ENCODE assay signal across 10 cellular contexts in the genomic region with DNA sequence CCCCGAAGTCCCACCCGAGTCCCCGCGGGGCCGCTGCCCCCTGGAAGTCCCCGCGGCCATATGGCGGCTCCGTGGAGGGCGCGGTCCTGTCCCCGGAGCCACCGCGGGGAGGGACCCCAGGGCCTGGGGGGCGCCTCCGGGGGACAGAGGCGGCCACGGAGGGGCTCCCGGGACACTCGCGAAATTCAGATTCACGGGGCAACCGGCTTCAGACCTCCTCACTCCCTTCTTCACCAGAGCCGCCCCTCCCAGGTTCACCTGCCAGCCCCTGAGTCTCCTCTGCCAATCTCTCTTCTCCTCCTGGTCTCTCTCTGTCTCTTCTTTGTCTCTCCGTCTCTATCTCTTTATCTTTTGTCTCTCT. TPM values are rescaled to one million over a fixed set of nuclear protein-coding genes. Genes with fewer than 3 reads are reported as not detected.
DNase-seq lines count a peak whose midpoint lies in the region; ATAC-seq and TF ChIP-seq lines count a peak whose summit lies in the region.
"Had no signal": no experiment of that assay in that cellular context is flagged by ENCODE, and none has a peak within 500 bp of the region (broad histone marks: within the 10 kb centered on the region; RNA-seq: fewer than 3 reads in every experiment).

No MANE protein-coding gene starts in this region.

- peaks cover 6% of the 10 kb centered on the region for H3K36me3 Mint-ChIP-seq in activated B cell treated with CpG ODN at 0.5 μM for 24 hours (ENCODE audit: low read depth)

- no peak for TF ChIP-seq POLR2A in esophagus muscularis mucosa (IDR thresholded peaks at IDR 0.05; ENCODE audit: low read depth)

- H3K4me3 ChIP-seq in esophagus muscularis mucosa (peak overlapping the region in 3 of 4 donors; percentile 63 to 70 (median 65)), psoas muscle (no peak overlapping the region), mesendoderm (ENCODE audit: low read length) (no peak overlapping the region)
- H3K4me3 ChIP-seq: MG63 had no signal

- H3K27me3 ChIP-seq in esophagus muscularis mucosa (no peaks in the 10 kb centered on the region), psoas muscle (ENCODE audit: insufficient read depth in 3 of 3, low read length in 2 of 3) (no peaks in the 10 kb centered on the region), mesendoderm (ENCODE audit: insufficient read depth, low read length, poor library complexity) (peaks cover 2% of the 10 kb centered on the region)
- H3K27me3 ChIP-seq: MG63 had no signal

- ATAC-seq in activated B cell treated with CpG ODN at 0.5 μM for 24 hours (ENCODE audit: low read depth) (no peak), psoas muscle (no peak), GM18867 (IDR thresholded peaks at IDR 0.05; ENCODE audit: unreplicated experiment) (no peak), HG03442 (IDR thresholded peaks at IDR 0.05; ENCODE audit: unreplicated experiment) (no peak)

- CTCF ChIA-PET in activated B cell treated with CpG ODN at 0.5 μM for 24 hours (lab: Charles Lee), result no interaction called here

- H2BK5ac ChIP-seq in mesendoderm (ENCODE audit: low read length), result no peak overlapping the region

- H2AK5ac ChIP-seq in mesendoderm (ENCODE audit: low read length), result no peak overlapping the region

- TF ChIP-seq CTCF in activated B cell treated with CpG ODN at 0.5 μM for 24 hours (IDR thresholded peaks at IDR 0.05), result no peak
- TF ChIP-seq CTCF in esophagus muscularis mucosa (IDR thresholded peaks at IDR 0.05), result no peak
- TF ChIP-seq CTCF in psoas muscle (IDR thresholded peaks at IDR 0.05), result no peak

- H4K5ac ChIP-seq in mesendoderm (ENCODE audit: low read length), result no peak overlapping the region

- no peak overlapping the region for H3K4ac ChIP-seq in mesendoderm (ENCODE audit: low read depth, low read length)

- H3K9ac ChIP-seq in ES-I3 (ENCODE audit: low read depth, low read length) (peak overlapping the region; percentile 38; the same call in 1 of the 2 replicates), mesendoderm (ENCODE audit: low read length) (no peak overlapping the region)

- H3K27ac ChIP-seq in esophagus muscularis mucosa (replicated peaks in 1 of 4) (peak overlapping the region; percentile 75 to 89 (median 81)), psoas muscle (peak overlapping the region; percentile 41), mesendoderm (ENCODE audit: low read depth, low read length) (no peak overlapping the region)

- H3K56ac ChIP-seq in mesendoderm (ENCODE audit: low read length), result no peak overlapping the region

- H4K8ac ChIP-seq in mesendoderm (ENCODE audit: low read depth, low read length), result no peak overlapping the region

- no peaks in the 10 kb centered on the region for H3K27me3 Mint-ChIP-seq in activated B cell treated with CpG ODN at 0.5 μM for 24 hours

- WGBS in esophagus muscularis mucosa, result 54% methylated on average over 22 of the region's 25 CpGs
- 21 to 45% (median 31%) methylated on average over 22 to 25 of the region's 25 CpGs for WGBS in psoas muscle, 3 donors
- WGBS in mesendoderm (ENCODE audit: extremely low coverage, insufficient coverage, low lambda C conversion rate), result no CpG with 5 or more reads among the region's 25 CpGs

- peak overlapping the region; percentile 66 for H3K4me3 Mint-ChIP-seq in activated B cell treated with CpG ODN at 0.5 μM for 24 hours

- H2BK120ac ChIP-seq in mesendoderm (ENCODE audit: low read depth, low read length), result no peak overlapping the region

- peak overlapping the region; percentile 78 for H3K27ac Mint-ChIP-seq in activated B cell treated with CpG ODN at 0.5 μM for 24 hours

- POLR2A ChIA-PET in activated B cell treated with CpG ODN at 0.5 μM for 24 hours (lab: Charles Lee), result no interaction called here

- H3K4me2 ChIP-seq in mesendoderm (ENCODE audit: low read length), result no peak overlapping the region

- no peaks in the 10 kb centered on the region for H3K9me3 ChIP-seq in ES-I3 (ENCODE audit: control insufficient read depth, insufficient read depth, low read length)
- H3K9me3 ChIP-seq in esophagus muscularis mucosa, result no peaks in the 10 kb centered on the region
- H3K9me3 ChIP-seq in psoas muscle, result no peaks in the 10 kb centered on the region
- H3K9me3 ChIP-seq: MG63 had no signal

- H3K36me3 ChIP-seq in ES-I3 (ENCODE audit: insufficient read depth, low read length) (no peaks in the 10 kb centered on the region), esophagus muscularis mucosa (no peaks in the 10 kb centered on the region), psoas muscle (ENCODE audit: insufficient read depth in 1 of 2, low read depth in 1 of 2) (no peaks in the 10 kb centered on the region), mesendoderm (ENCODE audit: control insufficient read depth, insufficient read depth, low read length) (no peaks in the 10 kb centered on the region)
- H3K36me3 ChIP-seq: MG63 had no signal

- no peaks in the 10 kb centered on the region for H3K79me1 ChIP-seq in mesendoderm (ENCODE audit: low read length)

- peaks cover 18% of the 10 kb centered on the region for H3K4me1 Mint-ChIP-seq in activated B cell treated with CpG ODN at 0.5 μM for 24 hours

- TF ChIP-seq EP300 in esophagus muscularis mucosa (IDR thresholded peaks at IDR 0.05), result no peak

- H3K18ac ChIP-seq in mesendoderm (ENCODE audit: low read length), result no peak overlapping the region

- H3K4me1 ChIP-seq in ES-I3 (ENCODE audit: insufficient read depth, low read length) (no peaks in the 10 kb centered on the region), esophagus muscularis mucosa (peaks cover 17 to 32% (median 28%) of the 10 kb centered on the region in 4 donors), psoas muscle (peaks cover 10% of the 10 kb centered on the region), mesendoderm (ENCODE audit: control insufficient read depth, low read depth, low read length) (peaks cover 5% of the 10 kb centered on the region)

- no peak overlapping the region for H2BK15ac ChIP-seq in mesendoderm (replicated peaks; ENCODE audit: low read depth)

- DNase-seq in activated B cell treated with CpG ODN at 0.5 μM for 24 hours (no peak), esophagus muscularis mucosa (ENCODE audit: extremely low spot score) (peak; percentile 72), psoas muscle (no peak), NCI-H2081 treated with DMSO at 0.1 percent for 48 hours (lab: John Stamatoyannopoulos, UW) (no peak), mesendoderm (no peak)
- DNase-seq: DMS 273 treated with DMSO at 0.1 percent for 48 hours, MG63 had no signal

- no peak overlapping the region for H3K23ac ChIP-seq in mesendoderm (ENCODE audit: low read length)

- peaks cover 6% of the 10 kb centered on the region for H3K9me3 Mint-ChIP-seq in activated B cell treated with CpG ODN at 0.5 μM for 24 hours

- intact Hi-C loops in activated B cell treated with CpG ODN at 0.5 μM for 24 hours (cut with micrococcal nuclease), result no loop called here
- intact Hi-C loops in esophagus muscularis mucosa (cut with DNase I), result loop anchor here (5.0 to 10.0 kb wide), 3 partner anchors 40 to 73 kb away; no protein-coding TSS in a partner anchor
- intact Hi-C loops in psoas muscle (cut with DNase I), result loop anchor here (5.0 kb wide), 2 partner anchors 35 to 235 kb away; a partner anchor contains a TSS

- H3K79me2 ChIP-seq in mesendoderm (ENCODE audit: control insufficient read depth, insufficient read depth, low read length), result no peaks in the 10 kb centered on the region

RNA-seq across cellular contexts. Expression of a gene that starts 28.2 kb away (rescaled TPM):
- total RNA-seq in activated B cell treated with CpG ODN at 0.5 μM for 24 hours, result 40.5 and 46.4 TPM in 2 replicates
- 10 to 100 TPM; 33.2 to 71.6 (median 58.6) TPM for total RNA-seq in esophagus muscularis mucosa
- 10 to 100 TPM; 45.0 to 74.6 (median 65.6) TPM for total RNA-seq in psoas muscle
- polyA plus RNA-seq in psoas muscle, result 10 to 100 TPM; 33.5 to 56.4 (median 49.9) TPM
- polyA plus RNA-seq in mesendoderm (2013, experiment 1 of 2), result 11.2 TPM
- 10.9 TPM for polyA plus RNA-seq in mesendoderm (2013, experiment 2 of 2)

RNA-seq across cellular contexts. Expression of a gene that starts 52.1 kb away (rescaled TPM):
- total RNA-seq in activated B cell treated with CpG ODN at 0.5 μM for 24 hours (0.11 and 0.37 TPM in 2 replicates), esophagus muscularis mucosa (1 to 10 TPM; 1.0 to 3.3 (median 2.8) TPM), psoas muscle (under 1 TPM; 0.19 to 0.47 (median 0.29) TPM)
- polyA plus RNA-seq in psoas muscle, result under 1 TPM; 0.26 to 0.78 (median 0.44) TPM
- 10.0 TPM for polyA plus RNA-seq in mesendoderm (2013, experiment 1 of 2)
- 10.4 TPM for polyA plus RNA-seq in mesendoderm (2013, experiment 2 of 2)

Comparison
In these comparisons a context has a peak if more than half of its experiments do, and no peak if none do; other contexts are left out.
1. H3K4me3 ChIP-seq: peak in esophagus muscularis mucosa (3 of 4); none in psoas muscle (single experiment) and mesendoderm (single experiment).